ENCODE assay signal across 20 cellular contexts in the genomic region with DNA sequence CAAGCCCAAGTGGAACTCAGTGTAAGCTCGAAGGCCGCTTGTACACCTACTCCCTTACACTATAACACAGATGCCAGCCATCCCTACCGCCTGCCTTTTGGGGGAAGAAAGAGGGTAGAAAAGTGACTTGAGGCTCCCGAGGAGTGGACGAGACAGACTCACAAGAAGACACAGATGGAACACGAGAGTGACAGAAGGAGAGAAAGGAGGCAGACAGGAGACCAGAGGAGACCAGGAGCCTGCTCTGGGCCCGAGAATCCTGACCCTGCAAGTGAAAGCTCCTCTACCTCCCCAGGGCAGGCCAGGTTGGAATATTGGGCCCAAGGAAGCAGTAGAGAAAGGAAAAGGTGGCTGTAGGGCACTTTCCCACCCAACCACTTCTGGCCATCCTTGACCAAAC. TPM values are rescaled to one million over a fixed set of nuclear protein-coding genes. Genes with fewer than 3 reads are reported as not detected.
DNase-seq lines count a peak whose midpoint lies in the region; ATAC-seq and TF ChIP-seq lines count a peak whose summit lies in the region.
"Had no signal": no experiment of that assay in that cellular context is flagged by ENCODE, and none has a peak within 500 bp of the region (broad histone marks: within the 10 kb centered on the region; RNA-seq: fewer than 3 reads in every experiment).

No MANE protein-coding gene starts in this region.

- POLR2A ChIA-PET in activated CD4-positive, alpha-beta memory T cell treated with anti-CD3 and anti-CD28 coated beads for 36 hours (lab: Charles Lee), result no interaction called here

- CTCF ChIA-PET in activated CD4-positive, alpha-beta memory T cell treated with anti-CD3 and anti-CD28 coated beads for 36 hours (lab: Charles Lee), result interaction anchor here (0.6 kb wide), 1 partner anchor 15 kb away, joined by 3 read pairs; no protein-coding TSS in a partner anchor

- no peak for DNase-seq in left ventricle myocardium inferior
- no peak for DNase-seq in Right ventricle myocardium superior
- peak; percentile 7 for DNase-seq in activated CD4-positive, alpha-beta memory T cell treated with anti-CD3 and anti-CD28 coated beads for 36 hours
- DNase-seq in neural progenitor cell (ENCODE audit: low spot score), result no peak
- DNase-seq in activated CD4-positive, alpha-beta T cell treated with anti-CD3 and anti-CD28 coated beads for 48 hours, result no peak
- DNase-seq in NCI-H146 treated with DMSO at 0.1 percent for 48 hours (lab: John Stamatoyannopoulos, UW; ENCODE audit: unreplicated experiment), result no peak
- DNase-seq: activated CD8-positive, alpha-beta T cell treated with anti-CD3 and anti-CD28 coated beads for 36 hours; activated naive CD4-positive, alpha-beta T cell treated with anti-CD3 and anti-CD28 coated beads for 36 hours; amniotic stem cell; glutamatergic neuron; mammary epithelial cell; NCI-H1048; NCI-H1930; NCI-H69 had no signal

- H3K4me2 ChIP-seq in neural progenitor cell, result no peak overlapping the region

- H3K4me3 Mint-ChIP-seq in activated CD4-positive, alpha-beta memory T cell treated with anti-CD3 and anti-CD28 coated beads for 36 hours, result no peak overlapping the region
- H3K4me3 Mint-ChIP-seq in neural progenitor cell, result no peak overlapping the region
- H3K4me3 Mint-ChIP-seq: activated CD8-positive, alpha-beta T cell treated with anti-CD3 and anti-CD28 coated beads for 36 hours; activated naive CD4-positive, alpha-beta T cell treated with anti-CD3 and anti-CD28 coated beads for 36 hours; dendritic cell treated with granulocyte-macrophage colony-stimulating factor and Interleukin-4, amounts not matched to agents 40 ng/mL and 50 ng/mL, for 4 days had no signal

- intact Hi-C loops in left ventricle myocardium inferior (cut with micrococcal nuclease), result no loop called here
- intact Hi-C loops in Right ventricle myocardium superior (cut with DNase I), result no loop called here
- intact Hi-C loops in activated CD4-positive, alpha-beta memory T cell treated with anti-CD3 and anti-CD28 coated beads for 36 hours (cut with micrococcal nuclease), result no loop called here

- H3K9me3 ChIP-seq in left ventricle myocardium inferior (replicated peaks) (no peaks in the 10 kb centered on the region), neural progenitor cell (ENCODE audit: low read depth) (no peaks in the 10 kb centered on the region)

- H4K20me1 ChIP-seq in neural progenitor cell (ENCODE audit: low read depth), result no peaks in the 10 kb centered on the region

- no peaks in the 10 kb centered on the region for H3K36me3 ChIP-seq in left ventricle myocardium inferior
- no peaks in the 10 kb centered on the region for H3K36me3 ChIP-seq in neural progenitor cell

- ATAC-seq in Right ventricle myocardium superior (ENCODE audit: poor library complexity), result no peak
- no peak for ATAC-seq in GM18873 (IDR thresholded peaks at IDR 0.05; ENCODE audit: low FRiP score, unreplicated experiment)
- ATAC-seq: activated CD8-positive, alpha-beta T cell treated with anti-CD3 and anti-CD28 coated beads for 36 hours had no signal

- H3F3A ChIP-seq in neural progenitor cell (ENCODE audit: low read depth), result peaks cover 6% of the 10 kb centered on the region

- H3K4me3 ChIP-seq in left ventricle myocardium inferior (no peak overlapping the region), neural progenitor cell (no peak overlapping the region)

- TF ChIP-seq CTCF in left ventricle myocardium inferior (IDR thresholded peaks at IDR 0.05; ENCODE audit: borderline replicate concordance) (no peak), neural progenitor cell (IDR thresholded peaks at IDR 0.05) (no peak)

- no peaks in the 10 kb centered on the region for H3K27me3 Mint-ChIP-seq in activated CD4-positive, alpha-beta memory T cell treated with anti-CD3 and anti-CD28 coated beads for 36 hours
- peaks cover 5% of the 10 kb centered on the region for H3K27me3 Mint-ChIP-seq in neural progenitor cell (ENCODE audit: insufficient read depth, low read depth)
- H3K27me3 Mint-ChIP-seq: activated CD8-positive, alpha-beta T cell treated with anti-CD3 and anti-CD28 coated beads for 36 hours had no signal

- H3K9me3 Mint-ChIP-seq in activated CD4-positive, alpha-beta memory T cell treated with anti-CD3 and anti-CD28 coated beads for 36 hours, result no peaks in the 10 kb centered on the region
- H3K9me3 Mint-ChIP-seq in neural progenitor cell, result no peaks in the 10 kb centered on the region
- H3K9me3 Mint-ChIP-seq: activated CD8-positive, alpha-beta T cell treated with anti-CD3 and anti-CD28 coated beads for 36 hours; activated naive CD4-positive, alpha-beta T cell treated with anti-CD3 and anti-CD28 coated beads for 36 hours; dendritic cell treated with granulocyte-macrophage colony-stimulating factor and Interleukin-4, amounts not matched to agents 40 ng/mL and 50 ng/mL, for 4 days had no signal

- H2AFZ ChIP-seq in neural progenitor cell (replicated peaks), result no peak overlapping the region

- peaks cover 88% of the 10 kb centered on the region for H3K4me1 ChIP-seq in left ventricle myocardium inferior
- H3K4me1 ChIP-seq in neural progenitor cell, result peaks cover 25% of the 10 kb centered on the region

- no peak overlapping the region for H3K9ac ChIP-seq in neural progenitor cell

- no peaks in the 10 kb centered on the region for H3K36me3 Mint-ChIP-seq in activated CD4-positive, alpha-beta memory T cell treated with anti-CD3 and anti-CD28 coated beads for 36 hours
- H3K36me3 Mint-ChIP-seq in neural progenitor cell, result no peaks in the 10 kb centered on the region

- H3K27ac Mint-ChIP-seq in activated CD4-positive, alpha-beta memory T cell treated with anti-CD3 and anti-CD28 coated beads for 36 hours, result no peak overlapping the region
- peak overlapping the region; percentile 58 for H3K27ac Mint-ChIP-seq in neural progenitor cell
- H3K27ac Mint-ChIP-seq: activated CD8-positive, alpha-beta T cell treated with anti-CD3 and anti-CD28 coated beads for 36 hours; activated naive CD4-positive, alpha-beta T cell treated with anti-CD3 and anti-CD28 coated beads for 36 hours; dendritic cell treated with granulocyte-macrophage colony-stimulating factor and Interleukin-4, amounts not matched to agents 40 ng/mL and 50 ng/mL, for 4 days had no signal

- H3K27me3 ChIP-seq in left ventricle myocardium inferior (ENCODE audit: low read depth), result no peaks in the 10 kb centered on the region
- peaks cover 3% of the 10 kb centered on the region for H3K27me3 ChIP-seq in neural progenitor cell

- no peaks in the 10 kb centered on the region for H3K79me2 ChIP-seq in neural progenitor cell (ENCODE audit: low read depth)

- no peaks in the 10 kb centered on the region for H3K4me1 Mint-ChIP-seq in activated CD4-positive, alpha-beta memory T cell treated with anti-CD3 and anti-CD28 coated beads for 36 hours (ENCODE audit: low read depth)
- H3K4me1 Mint-ChIP-seq in neural progenitor cell, result peaks cover 38% of the 10 kb centered on the region

- H3K27ac ChIP-seq in left ventricle myocardium inferior (replicated peaks), result peak overlapping the region; percentile 89
- H3K27ac ChIP-seq in neural progenitor cell, result no peak overlapping the region

RNA-seq across cellular contexts. Expression of a gene that starts 23.4 kb away (rescaled TPM):
- total RNA-seq in left ventricle myocardium inferior, result 828 TPM
- 722 TPM for total RNA-seq in Right ventricle myocardium superior
- total RNA-seq in activated CD4-positive, alpha-beta memory T cell treated with anti-CD3 and anti-CD28 coated beads for 36 hours, result under 1 TPM; 0.92 to 0.97 TPM
- total RNA-seq in neural progenitor cell (ENCODE audit: low replicate concordance), result 0.24 and 2.3 TPM in 2 replicates

RNA-seq across cellular contexts. Expression of a gene that starts 42.8 kb away (rescaled TPM):
- total RNA-seq in left ventricle myocardium inferior, result not detected
- total RNA-seq in Right ventricle myocardium superior, result not detected
- total RNA-seq in activated CD4-positive, alpha-beta memory T cell treated with anti-CD3 and anti-CD28 coated beads for 36 hours, result 1 to 10 TPM in 1 of 2 experiments, under 1 TPM in 1; 0.93 to 1.8 TPM
- not detected in 2 replicates for total RNA-seq in neural progenitor cell (ENCODE audit: low replicate concordance)
- total RNA-seq: LHCN-M2, mammary epithelial cell, pulmonary artery endothelial cell, skeletal muscle tissue, urinary bladder had no signal

Comparison
In these comparisons a context has a peak if more than half of its experiments do, and no peak if none do; other contexts are left out.
1. RNA of a gene that starts 23.4 kb away (total RNA-seq): 828 TPM in left ventricle myocardium inferior (single experiment) and 722 TPM in Right ventricle myocardium superior (single experiment); 0.92 to 0.97 TPM in activated CD4-positive, alpha-beta memory T cell treated with anti-CD3 and anti-CD28 coated beads for 36 hours and 0.24 to 2.3 TPM in neural progenitor cell; every median in the first group is over 100 times any median in the second.